1 cellular context compared by ENCODE assay signal in genomic region chr5:145856285-145856818, GRCh38.
TF ChIP-seq lines count a peak whose summit lies in the region.

No MANE protein-coding gene starts in this region.

TF ChIP-seq in HepG2, 621 proteins besides CTCF, POLR2A, EP300 and RAD21 (continued from another document):
- TF ChIP-seq KIAA2018 (CRISPR knock-in tag; IDR thresholded peaks at IDR 0.05; ENCODE audit: borderline replicate concordance): no peak
- TF ChIP-seq KDM2A (CRISPR knock-in tag; IDR thresholded peaks at IDR 0.05; ENCODE audit: borderline replicate concordance, low read depth): 0 out of 2 replicates have a peak, but pooled peaks have one; percentile 40
- TF ChIP-seq ZNF709 (CRISPR knock-in tag; IDR thresholded peaks at IDR 0.05): 0 out of 2 replicates have a peak, but pooled peaks have one; percentile 26
